13 cellular contexts compared by ENCODE assay signal in the genomic region with DNA sequence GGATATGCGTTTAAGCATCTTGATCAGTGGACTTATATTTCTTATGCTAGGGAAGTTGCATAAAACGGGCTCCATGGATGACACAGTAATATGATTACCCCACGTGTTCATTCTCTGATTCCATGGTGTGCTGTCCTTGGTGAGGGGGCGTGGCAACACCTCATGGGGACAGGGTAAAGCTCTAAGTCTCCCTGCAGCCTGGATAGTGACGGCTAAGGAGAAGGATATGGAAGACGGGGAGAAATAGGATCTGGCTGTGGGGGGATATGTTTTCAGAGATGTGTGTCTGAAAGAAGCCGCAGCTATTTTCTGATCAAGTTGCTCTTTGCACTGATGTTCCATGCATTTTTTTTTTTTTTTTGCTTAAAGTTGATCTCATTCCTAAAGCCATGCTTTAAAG.
DNase-seq lines count a peak whose midpoint lies in the region; ATAC-seq and TF ChIP-seq lines count a peak whose summit lies in the region.
"Had no signal": no experiment of that assay in that cellular context is flagged by ENCODE, and none has a peak within 500 bp of the region (broad histone marks: within the 10 kb centered on the region; RNA-seq: fewer than 3 reads in every experiment).

No MANE protein-coding gene starts in this region.

- H3K4me3 Mint-ChIP-seq in CD8-positive, alpha-beta memory T cell, result peak overlapping the region; percentile 4 to 88 (median 84)
- no peak overlapping the region for H3K4me3 Mint-ChIP-seq in mesothelial cell of epicardium

- H3K4me1 Mint-ChIP-seq in CD8-positive, alpha-beta memory T cell, result peaks cover 35 to 40% (median 37%) of the 10 kb centered on the region in 3 donors
- peaks cover 44% of the 10 kb centered on the region for H3K4me1 Mint-ChIP-seq in mesothelial cell of epicardium

- H3K79me2 ChIP-seq in KMS-11 (ENCODE audit: insufficient read depth, low read depth), result no peaks in the 10 kb centered on the region
- H3K79me2 ChIP-seq in smooth muscle cell (ENCODE audit: low read depth), result no peaks in the 10 kb centered on the region

- DNase-seq in CD8-positive, alpha-beta memory T cell, result no peak
- DNase-seq in SJCRH30 (peak; percentile 42 to 66), mesothelial cell of epicardium (ENCODE audit: low spot score in 2 of 2, unreplicated experiment in 2 of 2) (no peak), G401 (ENCODE audit: low spot score) (no peak), H7 (no peak), smooth muscle cell (lab: John Stamatoyannopoulos, UW; ENCODE audit: unreplicated experiment) (no peak)
- DNase-seq: activated CD4-positive, alpha-beta T cell treated with anti-CD3 and anti-CD28 coated beads, Interleukin-2, amount 50 U/mL, for 1 hour; activated gamma-delta T cell; NK-92 treated with Interleukin-12 subunit alpha and Interleukin-12 subunit beta, amount 100 ng/mL, for 24 hours had no signal

- peaks cover 0 to 3% (median 0%) of the 10 kb centered on the region in 5 donors for H3K9me3 Mint-ChIP-seq in CD8-positive, alpha-beta memory T cell
- peaks cover 11% of the 10 kb centered on the region for H3K9me3 Mint-ChIP-seq in mesothelial cell of epicardium

- WGBS in smooth muscle cell (ENCODE audit: low lambda C conversion rate), result 78% methylated on average over 7 of the region's 7 CpGs

- peaks cover 23% of the 10 kb centered on the region for H3K4me1 ChIP-seq in CD8-positive, alpha-beta memory T cell (ENCODE audit: insufficient read depth, low read length)
- H3K4me1 ChIP-seq in KMS-11 (ENCODE audit: low read depth, poor library complexity, severe bottlenecking) (peaks cover 13% of the 10 kb centered on the region), SJCRH30 (peaks cover 17% of the 10 kb centered on the region), smooth muscle cell (ENCODE audit: low read depth) (peaks cover 15% of the 10 kb centered on the region)

- TF ChIP-seq CTCF in KMS-11 (conservative IDR thresholded peaks at IDR 0.05; ENCODE audit: low read depth, low read length) (no peak), mesothelial cell of epicardium (IDR thresholded peaks at IDR 0.05; ENCODE audit: unreplicated experiment) (no peak), smooth muscle cell (IDR thresholded peaks at IDR 0.05; ENCODE audit: borderline replicate concordance, insufficient read depth, poor library complexity, severe bottlenecking) (no peak)

- H3K9ac ChIP-seq in KMS-11, result no peak overlapping the region
- H3K9ac ChIP-seq in smooth muscle cell (ENCODE audit: low read depth), result no peak overlapping the region

- ATAC-seq in HG03135 (IDR thresholded peaks at IDR 0.05; ENCODE audit: unreplicated experiment), result no peak

- H3K4me2 ChIP-seq in KMS-11, result peak overlapping the region; percentile 63; the same call in 1 of the 2 replicates
- H3K4me2 ChIP-seq in smooth muscle cell, result no peak overlapping the region

- H3K27me3 Mint-ChIP-seq in CD8-positive, alpha-beta memory T cell, result peaks cover 0 to 10% of the 10 kb centered on the region in 2 donors
- no peaks in the 10 kb centered on the region for H3K27me3 Mint-ChIP-seq in mesothelial cell of epicardium (ENCODE audit: low read depth)

- H2AFZ ChIP-seq in KMS-11 (ENCODE audit: low read depth) (no peak overlapping the region), smooth muscle cell (ENCODE audit: low read depth) (no peak overlapping the region)

- no peaks in the 10 kb centered on the region for H4K20me1 ChIP-seq in KMS-11 (ENCODE audit: insufficient read depth)
- no peaks in the 10 kb centered on the region for H4K20me1 ChIP-seq in smooth muscle cell (ENCODE audit: low read depth)

- CTCF ChIA-PET in CD8-positive, alpha-beta memory T cell (lab: Charles Lee), result interaction anchor here (0.8 to 2.8 kb wide), 5 partner anchors 15 to 683 kb away, joined by 3 to 12 read pairs (median 4); partner anchors contain the start of gene TANC2

- H3K4me3 ChIP-seq in CD8-positive, alpha-beta memory T cell (ENCODE audit: low read length), result no peak overlapping the region
- H3K4me3 ChIP-seq in KMS-11 (IDR thresholded peaks at IDR 0.05; ENCODE audit: insufficient read depth, low read depth, low read length) (no peak overlapping the region), SJCRH30 (no peak overlapping the region), H7 (ENCODE audit: insufficient read depth, low read depth, low read length) (no peak overlapping the region), smooth muscle cell (no peak overlapping the region)
- H3K4me3 ChIP-seq: suprapubic skin had no signal

- POLR2A ChIA-PET in CD8-positive, alpha-beta memory T cell (lab: Charles Lee), result interaction anchor here (0.7 kb wide), 2 partner anchors 51 to 1773 kb away, joined by 3 to 5 read pairs; partner anchors contain the start of gene POLG2

- no peaks in the 10 kb centered on the region for H3F3A ChIP-seq in smooth muscle cell (ENCODE audit: low read depth)

- H3K9me3 ChIP-seq in CD8-positive, alpha-beta memory T cell (ENCODE audit: low read length), result no peaks in the 10 kb centered on the region
- H3K9me3 ChIP-seq in SJCRH30 (replicated peaks) (no peaks in the 10 kb centered on the region), smooth muscle cell (replicated peaks; ENCODE audit: low read depth) (no peaks in the 10 kb centered on the region)
- H3K9me3 ChIP-seq: suprapubic skin had no signal

- no peaks in the 10 kb centered on the region for H3K27me3 ChIP-seq in CD8-positive, alpha-beta memory T cell (ENCODE audit: insufficient read depth, low read length, poor library complexity, severe bottlenecking)
- H3K27me3 ChIP-seq in KMS-11 (ENCODE audit: insufficient read depth, low read depth), result peaks cover 29% of the 10 kb centered on the region
- H3K27me3 ChIP-seq in SJCRH30, result no peaks in the 10 kb centered on the region; the same call in 1 of the 2 replicates
- H3K27me3 ChIP-seq in H7 (ENCODE audit: control insufficient read depth, insufficient read depth, low read length), result no peaks in the 10 kb centered on the region
- H3K27me3 ChIP-seq in smooth muscle cell (ENCODE audit: low read depth), result no peaks in the 10 kb centered on the region
- H3K27me3 ChIP-seq: suprapubic skin had no signal

- H3K36me3 Mint-ChIP-seq in CD8-positive, alpha-beta memory T cell, result peaks cover 0 to 5% (median 0%) of the 10 kb centered on the region in 3 donors
- H3K36me3 Mint-ChIP-seq in mesothelial cell of epicardium, result peaks cover 9% of the 10 kb centered on the region

- no peaks in the 10 kb centered on the region for H3K36me3 ChIP-seq in CD8-positive, alpha-beta memory T cell (ENCODE audit: insufficient read depth, low read length)
- H3K36me3 ChIP-seq in KMS-11 (ENCODE audit: insufficient read depth) (no peaks in the 10 kb centered on the region), SJCRH30 (no peaks in the 10 kb centered on the region), H7 (replicated peaks; ENCODE audit: control insufficient read depth, insufficient read depth, low read length) (no peaks in the 10 kb centered on the region), smooth muscle cell (ENCODE audit: low read depth) (no peaks in the 10 kb centered on the region)
- H3K36me3 ChIP-seq: suprapubic skin had no signal

- peak overlapping the region; percentile 94 to 100 (median 98) for H3K27ac Mint-ChIP-seq in CD8-positive, alpha-beta memory T cell
- H3K27ac Mint-ChIP-seq in mesothelial cell of epicardium, result peak overlapping the region; percentile 55

- in situ Hi-C loops in G401 (cut with HindIII; ENCODE audit: low sequenced_read_pairs), result no loop called here

- H3K27ac ChIP-seq in CD8-positive, alpha-beta memory T cell (ENCODE audit: low read depth, low read length), result peak overlapping the region; percentile 60
- no peak overlapping the region for H3K27ac ChIP-seq in KMS-11
- H3K27ac ChIP-seq in SJCRH30, result no peak overlapping the region
- no peak overlapping the region for H3K27ac ChIP-seq in smooth muscle cell (ENCODE audit: low read depth)
- H3K27ac ChIP-seq: HL-60, suprapubic skin had no signal

Comparison
In these comparisons a context has a peak if more than half of its experiments do, and no peak if none do; other contexts are left out.
1. DNase-seq: peak in SJCRH30 (2 of 2); none in CD8-positive, alpha-beta memory T cell (0 of 5), mesothelial cell of epicardium (0 of 2), G401 (single experiment), H7 (single experiment) and smooth muscle cell (single experiment).